8 cellular contexts compared by ENCODE assay signal in genomic region chr16:15427648-15428239, GRCh38. TPM values are rescaled to one million over a fixed set of nuclear protein-coding genes. Genes with fewer than 3 reads are reported as not detected.
DNase-seq lines count a peak whose midpoint lies in the region; ATAC-seq and TF ChIP-seq lines count a peak whose summit lies in the region.

No MANE protein-coding gene starts in this region.

- no peaks in the 10 kb centered on the region for H3K36me3 Mint-ChIP-seq in T-helper 2 cell treated with Interferon-gamma antibody and Interleukin-4, amounts not matched to agents 5 μg/mL and 100 μg/mL, for 36 hours (ENCODE audit: low read depth)

- ATAC-seq in HG03521 (IDR thresholded peaks at IDR 0.05; ENCODE audit: unreplicated experiment) (no peak), HG03442 (IDR thresholded peaks at IDR 0.05; ENCODE audit: unreplicated experiment) (no peak)

- H3K4me3 ChIP-seq in ascending aorta: peak overlapping the region in 1 of 2 donors; percentile 40
- no peak overlapping the region for H3K4me3 ChIP-seq in hepatocyte

- H3K9me3 ChIP-seq in ascending aorta: no peaks in the 10 kb centered on the region
- no peaks in the 10 kb centered on the region for H3K9me3 ChIP-seq in hepatocyte (ENCODE audit: low read depth)

- H3K27ac ChIP-seq in ascending aorta (no peak overlapping the region), hepatocyte (no peak overlapping the region)

- no peak overlapping the region for H3K4me2 ChIP-seq in hepatocyte

- H3K27me3 ChIP-seq in ascending aorta: no peaks in the 10 kb centered on the region
- H3K27me3 ChIP-seq in hepatocyte: peaks cover under 1% of the 10 kb centered on the region

- no peaks in the 10 kb centered on the region for H3K4me1 Mint-ChIP-seq in T-helper 2 cell treated with Interferon-gamma antibody and Interleukin-4, amounts not matched to agents 5 μg/mL and 100 μg/mL, for 36 hours (ENCODE audit: low read depth)

- H3K27ac Mint-ChIP-seq in T-helper 2 cell treated with Interferon-gamma antibody and Interleukin-4, amounts not matched to agents 5 μg/mL and 100 μg/mL, for 36 hours: no peak overlapping the region

- no peaks in the 10 kb centered on the region for H3K4me1 ChIP-seq in ascending aorta
- H3K4me1 ChIP-seq in hepatocyte (ENCODE audit: insufficient read depth): no peaks in the 10 kb centered on the region

- no peaks in the 10 kb centered on the region for H3K9me3 Mint-ChIP-seq in T-helper 2 cell treated with Interferon-gamma antibody and Interleukin-4, amounts not matched to agents 5 μg/mL and 100 μg/mL, for 36 hours

- no peaks in the 10 kb centered on the region for H3K79me2 ChIP-seq in hepatocyte

- peaks cover 9% of the 10 kb centered on the region for H3K27me3 Mint-ChIP-seq in T-helper 2 cell treated with Interferon-gamma antibody and Interleukin-4, amounts not matched to agents 5 μg/mL and 100 μg/mL, for 36 hours (ENCODE audit: low read depth)

- H2AFZ ChIP-seq in hepatocyte: no peak overlapping the region

- no peaks in the 10 kb centered on the region for H3K36me3 ChIP-seq in ascending aorta
- no peaks in the 10 kb centered on the region for H3K36me3 ChIP-seq in hepatocyte (replicated peaks; ENCODE audit: insufficient read depth, low read depth)

- TF ChIP-seq CTCF in ascending aorta (IDR thresholded peaks at IDR 0.05) (peak; percentile 65 to 79 (median 70)), hepatocyte (IDR thresholded peaks at IDR 0.05; ENCODE audit: poor library complexity) (peak; percentile 62)

- 30% methylated on average over 8 of the region's 8 CpGs for WGBS in hepatocyte (ENCODE audit: low lambda C conversion rate, missing lambda C conversion rate)

- no peak overlapping the region for H3K4me3 Mint-ChIP-seq in T-helper 2 cell treated with Interferon-gamma antibody and Interleukin-4, amounts not matched to agents 5 μg/mL and 100 μg/mL, for 36 hours

- intact Hi-C loops in ascending aorta (cut with DNase I): loop anchor here (1.0 to 5.0 kb wide), 3 partner anchors 124 to 765 kb away; partner anchors contain the start of gene MARF1

- no peaks in the 10 kb centered on the region for H3K9me2 ChIP-seq in hepatocyte (replicated peaks; ENCODE audit: insufficient read depth)

- DNase-seq in DMS153 (lab: John Stamatoyannopoulos, UW) (peak; percentile 1), LHCN-M2 (ENCODE audit: low read depth) (peak; percentile 79), ascending aorta (ENCODE audit: low spot score in 2 of 2) (peak in 1 of 2 donors; percentile 86), hepatocyte (ENCODE audit: low spot score) (peak; percentile 57), smooth muscle cell of the brain vasculature (ENCODE audit: low read depth, low spot score) (peak; percentile 47)
- peak; percentile 36 for DNase-seq in T-helper 2 cell treated with Interferon-gamma antibody and Interleukin-4, amounts not matched to agents 5 μg/mL and 100 μg/mL, for 36 hours (ENCODE audit: low spot score)

- H4K20me1 ChIP-seq in hepatocyte (ENCODE audit: insufficient read depth, poor library complexity, severe bottlenecking): no peaks in the 10 kb centered on the region

RNA-seq across cellular contexts. Expression of gene BMERB1, which starts 6.6 kb away (rescaled TPM):
- total RNA-seq in LHCN-M2 (2014; rRNA removed) (36.1 and 45.1 TPM in 2 replicates), ascending aorta (45.4 TPM), hepatocyte (5.9 and 10.3 TPM in 2 replicates)
- polyA plus RNA-seq in LHCN-M2 (2012): 24.3 TPM
- 5.9 and 7.3 TPM in 2 replicates for polyA plus RNA-seq in hepatocyte

RNA-seq across cellular contexts. Expression of gene MPV17L, which starts 32.2 kb away (rescaled TPM):
- total RNA-seq in LHCN-M2 (2014; rRNA removed): 0.23 TPM in 1 of 2 replicates, not detected in the other
- polyA plus RNA-seq in LHCN-M2 (2012): 0.02 TPM
- 0.75 TPM for total RNA-seq in ascending aorta
- total RNA-seq in hepatocyte: 2.1 and 2.6 TPM in 2 replicates
- 0.46 and 0.51 TPM in 2 replicates for polyA plus RNA-seq in hepatocyte

RNA-seq across cellular contexts. Expression of gene NPIPA5, which starts 49.6 kb away (rescaled TPM):
- 2.4 and 3.6 TPM in 2 replicates for total RNA-seq in LHCN-M2 (2014; rRNA removed)
- polyA plus RNA-seq in LHCN-M2 (2012): 4.4 TPM
- not detected for total RNA-seq in ascending aorta
- total RNA-seq in hepatocyte: not detected in 2 replicates
- 0.71 and 0.77 TPM in 2 replicates for polyA plus RNA-seq in hepatocyte
